1 cellular context compared by ENCODE assay signal in the genomic region with DNA sequence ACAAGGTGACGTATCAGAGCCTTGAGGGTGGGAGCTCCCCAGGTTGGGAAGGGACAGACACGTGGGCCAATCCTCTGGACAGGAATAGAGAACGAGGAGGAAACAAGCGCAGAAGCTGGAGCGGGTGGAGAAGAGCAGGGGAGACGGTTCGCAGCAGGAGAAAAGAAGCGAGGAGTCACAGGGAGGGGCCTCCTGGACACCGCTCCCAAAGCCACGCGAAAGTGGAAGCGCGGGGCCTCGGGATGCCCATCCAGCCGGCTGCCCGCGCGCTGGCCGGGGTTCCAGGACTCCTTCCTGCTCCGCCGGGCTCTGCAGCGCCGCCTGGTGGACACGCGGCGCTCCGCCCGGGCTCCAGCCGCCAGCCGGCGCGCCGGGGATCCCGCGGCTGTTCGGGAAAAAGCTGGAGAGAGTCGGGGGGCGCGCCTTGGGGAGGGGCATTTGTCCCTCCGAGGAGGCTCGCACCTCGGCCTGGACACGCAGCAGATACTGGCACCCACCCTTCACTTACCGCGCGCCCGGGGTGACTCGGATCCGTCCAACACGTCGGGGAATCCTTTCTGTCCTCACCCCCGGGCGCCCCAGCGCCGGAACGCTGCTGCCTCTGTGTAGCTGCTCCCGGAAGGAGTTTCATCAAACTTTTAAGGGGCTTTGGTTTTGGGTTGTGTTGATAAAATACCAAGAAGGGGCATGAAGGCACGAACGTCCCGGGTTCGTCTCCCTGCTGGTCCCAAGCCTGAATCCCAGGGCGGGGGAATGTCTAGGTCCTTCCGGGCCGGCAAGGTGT.
A peak's percentile ranks its signal among the peaks of the same experiment; 100 is the strongest.
TF ChIP-seq lines count a peak whose summit lies in the region.

No MANE protein-coding gene starts in this region.

TF ChIP-seq in K562, 482 proteins besides CTCF, POLR2A, EP300 and RAD21 (continued from another document and continues in another):
- TF ChIP-seq, protein P1, sequence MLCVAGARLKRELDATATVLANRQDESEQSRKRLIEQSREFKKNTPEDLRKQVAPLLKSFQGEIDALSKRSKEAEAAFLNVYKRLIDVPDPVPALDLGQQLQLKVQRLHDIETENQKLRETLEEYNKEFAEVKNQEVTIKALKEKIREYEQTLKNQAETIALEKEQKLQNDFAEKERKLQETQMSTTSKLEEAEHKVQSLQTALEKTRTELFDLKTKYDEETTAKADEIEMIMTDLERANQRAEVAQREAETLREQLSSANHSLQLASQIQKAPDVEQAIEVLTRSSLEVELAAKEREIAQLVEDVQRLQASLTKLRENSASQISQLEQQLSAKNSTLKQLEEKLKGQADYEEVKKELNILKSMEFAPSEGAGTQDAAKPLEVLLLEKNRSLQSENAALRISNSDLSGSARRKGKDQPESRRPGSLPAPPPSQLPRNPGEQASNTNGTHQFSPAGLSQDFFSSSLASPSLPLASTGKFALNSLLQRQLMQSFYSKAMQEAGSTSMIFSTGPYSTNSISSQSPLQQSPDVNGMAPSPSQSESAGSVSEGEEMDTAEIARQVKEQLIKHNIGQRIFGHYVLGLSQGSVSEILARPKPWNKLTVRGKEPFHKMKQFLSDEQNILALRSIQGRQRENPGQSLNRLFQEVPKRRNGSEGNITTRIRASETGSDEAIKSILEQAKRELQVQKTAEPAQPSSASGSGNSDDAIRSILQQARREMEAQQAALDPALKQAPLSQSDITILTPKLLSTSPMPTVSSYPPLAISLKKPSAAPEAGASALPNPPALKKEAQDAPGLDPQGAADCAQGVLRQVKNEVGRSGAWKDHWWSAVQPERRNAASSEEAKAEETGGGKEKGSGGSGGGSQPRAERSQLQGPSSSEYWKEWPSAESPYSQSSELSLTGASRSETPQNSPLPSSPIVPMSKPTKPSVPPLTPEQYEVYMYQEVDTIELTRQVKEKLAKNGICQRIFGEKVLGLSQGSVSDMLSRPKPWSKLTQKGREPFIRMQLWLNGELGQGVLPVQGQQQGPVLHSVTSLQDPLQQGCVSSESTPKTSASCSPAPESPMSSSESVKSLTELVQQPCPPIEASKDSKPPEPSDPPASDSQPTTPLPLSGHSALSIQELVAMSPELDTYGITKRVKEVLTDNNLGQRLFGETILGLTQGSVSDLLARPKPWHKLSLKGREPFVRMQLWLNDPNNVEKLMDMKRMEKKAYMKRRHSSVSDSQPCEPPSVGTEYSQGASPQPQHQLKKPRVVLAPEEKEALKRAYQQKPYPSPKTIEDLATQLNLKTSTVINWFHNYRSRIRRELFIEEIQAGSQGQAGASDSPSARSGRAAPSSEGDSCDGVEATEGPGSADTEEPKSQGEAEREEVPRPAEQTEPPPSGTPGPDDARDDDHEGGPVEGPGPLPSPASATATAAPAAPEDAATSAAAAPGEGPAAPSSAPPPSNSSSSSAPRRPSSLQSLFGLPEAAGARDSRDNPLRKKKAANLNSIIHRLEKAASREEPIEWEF (CRISPR knock-in tag; IDR thresholded peaks at IDR 0.05): no peak
- TF ChIP-seq RCOR1 (IDR thresholded peaks at IDR 0.05; ENCODE audit: borderline replicate concordance in 1 of 2, low read depth in 2 of 2, low read length in 2 of 2) (peak in 1 of 2 experiments; percentile 19; a peak in 1 of 4 replicates), E2F3 (CRISPR knock-in tag; IDR thresholded peaks at IDR 0.05) (0 out of 2 replicates have a peak, but pooled peaks have one; percentile 36), SREBF1 (IDR thresholded peaks at IDR 0.05; ENCODE audit: borderline replicate concordance, low read depth, low read length) (no peak), SMC3 (conservative IDR thresholded peaks at IDR 0.05; ENCODE audit: insufficient read depth, low read depth, low read length) (peak; percentile 84), CXXC5 (CRISPR knock-in tag; IDR thresholded peaks at IDR 0.05) (0 out of 2 replicates have a peak, but pooled peaks have one; percentile 25), JUND (IDR thresholded peaks at IDR 0.05; ENCODE audit: borderline replicate concordance, low read depth, low read length) (0 out of 2 replicates have a peak, but pooled peaks have one; percentile 17), JUND (tag; IDR thresholded peaks at IDR 0.05; ENCODE audit: borderline replicate concordance, low read depth, low read length) (no peak), ZNF561 (CRISPR knock-in tag; conservative IDR thresholded peaks at IDR 0.05) (no peak), NRF1 (conservative IDR thresholded peaks at IDR 0.05 in 1 of 2, IDR thresholded peaks at IDR 0.05 in 1 of 2) (0 out of 4 replicates have a peak, but pooled peaks of 1 of the 2 experiments have one; percentile 8), TAL1 (IDR thresholded peaks at IDR 0.05) (no peak), HNRNPK (IDR thresholded peaks at IDR 0.05; ENCODE audit: low read depth, low read length, poor library complexity, severe bottlenecking) (no peak), ZNF165 (CRISPR knock-in tag; IDR thresholded peaks at IDR 0.05; ENCODE audit: borderline replicate concordance) (no peak), KLF1 (tag; IDR thresholded peaks at IDR 0.05) (no peak), ZNF212 (CRISPR knock-in tag; IDR thresholded peaks at IDR 0.05) (no peak), TEAD1 (CRISPR knock-in tag; IDR thresholded peaks at IDR 0.05) (no peak)
- TF ChIP-seq, protein P2, sequence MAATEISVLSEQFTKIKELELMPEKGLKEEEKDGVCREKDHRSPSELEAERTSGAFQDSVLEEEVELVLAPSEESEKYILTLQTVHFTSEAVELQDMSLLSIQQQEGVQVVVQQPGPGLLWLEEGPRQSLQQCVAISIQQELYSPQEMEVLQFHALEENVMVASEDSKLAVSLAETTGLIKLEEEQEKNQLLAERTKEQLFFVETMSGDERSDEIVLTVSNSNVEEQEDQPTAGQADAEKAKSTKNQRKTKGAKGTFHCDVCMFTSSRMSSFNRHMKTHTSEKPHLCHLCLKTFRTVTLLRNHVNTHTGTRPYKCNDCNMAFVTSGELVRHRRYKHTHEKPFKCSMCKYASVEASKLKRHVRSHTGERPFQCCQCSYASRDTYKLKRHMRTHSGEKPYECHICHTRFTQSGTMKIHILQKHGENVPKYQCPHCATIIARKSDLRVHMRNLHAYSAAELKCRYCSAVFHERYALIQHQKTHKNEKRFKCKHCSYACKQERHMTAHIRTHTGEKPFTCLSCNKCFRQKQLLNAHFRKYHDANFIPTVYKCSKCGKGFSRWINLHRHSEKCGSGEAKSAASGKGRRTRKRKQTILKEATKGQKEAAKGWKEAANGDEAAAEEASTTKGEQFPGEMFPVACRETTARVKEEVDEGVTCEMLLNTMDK (IDR thresholded peaks at IDR 0.05; ENCODE audit: borderline replicate concordance, insufficient read depth, low read depth, low read length, poor library complexity, severe bottlenecking): peak; percentile 49
- TF ChIP-seq, protein P3, sequence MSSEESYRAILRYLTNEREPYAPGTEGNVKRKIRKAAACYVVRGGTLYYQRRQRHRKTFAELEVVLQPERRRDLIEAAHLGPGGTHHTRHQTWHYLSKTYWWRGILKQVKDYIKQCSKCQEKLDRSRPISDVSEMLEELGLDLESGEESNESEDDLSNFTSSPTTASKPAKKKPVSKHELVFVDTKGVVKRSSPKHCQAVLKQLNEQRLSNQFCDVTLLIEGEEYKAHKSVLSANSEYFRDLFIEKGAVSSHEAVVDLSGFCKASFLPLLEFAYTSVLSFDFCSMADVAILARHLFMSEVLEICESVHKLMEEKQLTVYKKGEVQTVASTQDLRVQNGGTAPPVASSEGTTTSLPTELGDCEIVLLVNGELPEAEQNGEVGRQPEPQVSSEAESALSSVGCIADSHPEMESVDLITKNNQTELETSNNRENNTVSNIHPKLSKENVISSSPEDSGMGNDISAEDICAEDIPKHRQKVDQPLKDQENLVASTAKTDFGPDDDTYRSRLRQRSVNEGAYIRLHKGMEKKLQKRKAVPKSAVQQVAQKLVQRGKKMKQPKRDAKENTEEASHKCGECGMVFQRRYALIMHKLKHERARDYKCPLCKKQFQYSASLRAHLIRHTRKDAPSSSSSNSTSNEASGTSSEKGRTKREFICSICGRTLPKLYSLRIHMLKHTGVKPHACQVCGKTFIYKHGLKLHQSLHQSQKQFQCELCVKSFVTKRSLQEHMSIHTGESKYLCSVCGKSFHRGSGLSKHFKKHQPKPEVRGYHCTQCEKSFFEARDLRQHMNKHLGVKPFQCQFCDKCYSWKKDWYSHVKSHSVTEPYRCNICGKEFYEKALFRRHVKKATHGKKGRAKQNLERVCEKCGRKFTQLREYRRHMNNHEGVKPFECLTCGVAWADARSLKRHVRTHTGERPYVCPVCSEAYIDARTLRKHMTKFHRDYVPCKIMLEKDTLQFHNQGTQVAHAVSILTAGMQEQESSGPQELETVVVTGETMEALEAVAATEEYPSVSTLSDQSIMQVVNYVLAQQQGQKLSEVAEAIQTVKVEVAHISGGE (CRISPR knock-in tag; IDR thresholded peaks at IDR 0.05): no peak
- TF ChIP-seq, protein P4, sequence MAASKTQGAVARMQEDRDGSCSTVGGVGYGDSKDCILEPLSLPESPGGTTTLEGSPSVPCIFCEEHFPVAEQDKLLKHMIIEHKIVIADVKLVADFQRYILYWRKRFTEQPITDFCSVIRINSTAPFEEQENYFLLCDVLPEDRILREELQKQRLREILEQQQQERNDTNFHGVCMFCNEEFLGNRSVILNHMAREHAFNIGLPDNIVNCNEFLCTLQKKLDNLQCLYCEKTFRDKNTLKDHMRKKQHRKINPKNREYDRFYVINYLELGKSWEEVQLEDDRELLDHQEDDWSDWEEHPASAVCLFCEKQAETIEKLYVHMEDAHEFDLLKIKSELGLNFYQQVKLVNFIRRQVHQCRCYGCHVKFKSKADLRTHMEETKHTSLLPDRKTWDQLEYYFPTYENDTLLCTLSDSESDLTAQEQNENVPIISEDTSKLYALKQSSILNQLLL (CRISPR knock-in tag; IDR thresholded peaks at IDR 0.05; ENCODE audit: borderline replicate concordance): no peak
- TF ChIP-seq, protein P5, sequence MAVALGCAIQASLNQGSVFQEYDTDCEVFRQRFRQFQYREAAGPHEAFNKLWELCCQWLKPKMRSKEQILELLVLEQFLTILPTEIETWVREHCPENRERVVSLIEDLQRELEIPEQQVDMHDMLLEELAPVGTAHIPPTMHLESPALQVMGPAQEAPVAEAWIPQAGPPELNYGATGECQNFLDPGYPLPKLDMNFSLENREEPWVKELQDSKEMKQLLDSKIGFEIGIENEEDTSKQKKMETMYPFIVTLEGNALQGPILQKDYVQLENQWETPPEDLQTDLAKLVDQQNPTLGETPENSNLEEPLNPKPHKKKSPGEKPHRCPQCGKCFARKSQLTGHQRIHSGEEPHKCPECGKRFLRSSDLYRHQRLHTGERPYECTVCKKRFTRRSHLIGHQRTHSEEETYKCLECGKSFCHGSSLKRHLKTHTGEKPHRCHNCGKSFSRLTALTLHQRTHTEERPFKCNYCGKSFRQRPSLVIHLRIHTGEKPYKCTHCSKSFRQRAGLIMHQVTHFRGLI (CRISPR knock-in tag; IDR thresholded peaks at IDR 0.05): no peak
- TF ChIP-seq, protein P6, sequence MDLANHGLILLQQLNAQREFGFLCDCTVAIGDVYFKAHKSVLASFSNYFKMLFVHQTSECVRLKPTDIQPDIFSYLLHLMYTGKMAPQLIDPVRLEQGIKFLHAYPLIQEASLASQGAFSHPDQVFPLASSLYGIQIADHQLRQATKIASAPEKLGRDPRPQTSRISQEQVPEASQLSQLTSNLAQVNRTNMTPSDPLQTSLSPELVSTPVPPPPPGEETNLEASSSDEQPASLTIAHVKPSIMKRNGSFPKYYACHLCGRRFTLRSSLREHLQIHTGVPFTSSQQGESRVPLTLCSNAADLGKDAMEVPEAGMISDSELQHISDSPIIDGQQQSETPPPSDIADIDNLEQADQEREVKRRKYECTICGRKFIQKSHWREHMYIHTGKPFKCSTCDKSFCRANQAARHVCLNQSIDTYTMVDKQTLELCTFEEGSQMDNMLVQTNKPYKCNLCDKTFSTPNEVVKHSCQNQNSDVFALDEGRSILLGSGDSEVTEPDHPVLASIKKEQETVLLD (IDR thresholded peaks at IDR 0.05): no peak
- TF ChIP-seq, protein P7, sequence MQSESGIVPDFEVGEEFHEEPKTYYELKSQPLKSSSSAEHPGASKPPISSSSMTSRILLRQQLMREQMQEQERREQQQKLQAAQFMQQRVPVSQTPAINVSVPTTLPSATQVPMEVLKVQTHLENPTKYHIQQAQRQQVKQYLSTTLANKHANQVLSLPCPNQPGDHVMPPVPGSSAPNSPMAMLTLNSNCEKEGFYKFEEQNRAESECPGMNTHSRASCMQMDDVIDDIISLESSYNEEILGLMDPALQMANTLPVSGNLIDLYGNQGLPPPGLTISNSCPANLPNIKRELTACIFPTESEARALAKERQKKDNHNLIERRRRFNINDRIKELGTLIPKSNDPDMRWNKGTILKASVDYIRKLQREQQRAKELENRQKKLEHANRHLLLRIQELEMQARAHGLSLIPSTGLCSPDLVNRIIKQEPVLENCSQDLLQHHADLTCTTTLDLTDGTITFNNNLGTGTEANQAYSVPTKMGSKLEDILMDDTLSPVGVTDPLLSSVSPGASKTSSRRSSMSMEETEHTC (IDR thresholded peaks at IDR 0.05): no peak
- TF ChIP-seq, protein P8, sequence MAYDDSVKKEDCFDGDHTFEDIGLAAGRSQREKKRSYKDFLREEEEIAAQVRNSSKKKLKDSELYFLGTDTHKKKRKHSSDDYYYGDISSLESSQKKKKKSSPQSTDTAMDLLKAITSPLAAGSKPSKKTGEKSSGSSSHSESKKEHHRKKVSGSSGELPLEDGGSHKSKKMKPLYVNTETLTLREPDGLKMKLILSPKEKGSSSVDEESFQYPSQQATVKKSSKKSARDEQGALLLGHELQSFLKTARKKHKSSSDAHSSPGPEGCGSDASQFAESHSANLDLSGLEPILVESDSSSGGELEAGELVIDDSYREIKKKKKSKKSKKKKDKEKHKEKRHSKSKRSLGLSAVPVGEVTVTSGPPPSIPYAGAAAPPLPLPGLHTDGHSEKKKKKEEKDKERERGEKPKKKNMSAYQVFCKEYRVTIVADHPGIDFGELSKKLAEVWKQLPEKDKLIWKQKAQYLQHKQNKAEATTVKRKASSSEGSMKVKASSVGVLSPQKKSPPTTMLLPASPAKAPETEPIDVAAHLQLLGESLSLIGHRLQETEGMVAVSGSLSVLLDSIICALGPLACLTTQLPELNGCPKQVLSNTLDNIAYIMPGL (CRISPR knock-in tag; IDR thresholded peaks at IDR 0.05): no peak
- TF ChIP-seq, protein P9, sequence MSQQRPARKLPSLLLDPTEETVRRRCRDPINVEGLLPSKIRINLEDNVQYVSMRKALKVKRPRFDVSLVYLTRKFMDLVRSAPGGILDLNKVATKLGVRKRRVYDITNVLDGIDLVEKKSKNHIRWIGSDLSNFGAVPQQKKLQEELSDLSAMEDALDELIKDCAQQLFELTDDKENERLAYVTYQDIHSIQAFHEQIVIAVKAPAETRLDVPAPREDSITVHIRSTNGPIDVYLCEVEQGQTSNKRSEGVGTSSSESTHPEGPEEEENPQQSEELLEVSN (IDR thresholded peaks at IDR 0.05; ENCODE audit: borderline replicate concordance in 1 of 2, extremely low read depth in 1 of 2, insufficient read depth in 1 of 2, insufficient read length in 1 of 2, low read depth in 1 of 2, low read length in 1 of 2, poor library complexity in 1 of 2, severe bottlenecking in 1 of 2): peak in 1 of 2 experiments; percentile 15
- TF ChIP-seq, protein P10, sequence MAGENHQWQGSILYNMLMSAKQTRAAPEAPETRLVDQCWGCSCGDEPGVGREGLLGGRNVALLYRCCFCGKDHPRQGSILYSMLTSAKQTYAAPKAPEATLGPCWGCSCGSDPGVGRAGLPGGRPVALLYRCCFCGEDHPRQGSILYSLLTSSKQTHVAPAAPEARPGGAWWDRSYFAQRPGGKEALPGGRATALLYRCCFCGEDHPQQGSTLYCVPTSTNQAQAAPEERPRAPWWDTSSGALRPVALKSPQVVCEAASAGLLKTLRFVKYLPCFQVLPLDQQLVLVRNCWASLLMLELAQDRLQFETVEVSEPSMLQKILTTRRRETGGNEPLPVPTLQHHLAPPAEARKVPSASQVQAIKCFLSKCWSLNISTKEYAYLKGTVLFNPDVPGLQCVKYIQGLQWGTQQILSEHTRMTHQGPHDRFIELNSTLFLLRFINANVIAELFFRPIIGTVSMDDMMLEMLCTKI (IDR thresholded peaks at IDR 0.05; ENCODE audit: partially characterized antibody): no peak
